1 cellular context compared by ENCODE assay signal in the genomic region with DNA sequence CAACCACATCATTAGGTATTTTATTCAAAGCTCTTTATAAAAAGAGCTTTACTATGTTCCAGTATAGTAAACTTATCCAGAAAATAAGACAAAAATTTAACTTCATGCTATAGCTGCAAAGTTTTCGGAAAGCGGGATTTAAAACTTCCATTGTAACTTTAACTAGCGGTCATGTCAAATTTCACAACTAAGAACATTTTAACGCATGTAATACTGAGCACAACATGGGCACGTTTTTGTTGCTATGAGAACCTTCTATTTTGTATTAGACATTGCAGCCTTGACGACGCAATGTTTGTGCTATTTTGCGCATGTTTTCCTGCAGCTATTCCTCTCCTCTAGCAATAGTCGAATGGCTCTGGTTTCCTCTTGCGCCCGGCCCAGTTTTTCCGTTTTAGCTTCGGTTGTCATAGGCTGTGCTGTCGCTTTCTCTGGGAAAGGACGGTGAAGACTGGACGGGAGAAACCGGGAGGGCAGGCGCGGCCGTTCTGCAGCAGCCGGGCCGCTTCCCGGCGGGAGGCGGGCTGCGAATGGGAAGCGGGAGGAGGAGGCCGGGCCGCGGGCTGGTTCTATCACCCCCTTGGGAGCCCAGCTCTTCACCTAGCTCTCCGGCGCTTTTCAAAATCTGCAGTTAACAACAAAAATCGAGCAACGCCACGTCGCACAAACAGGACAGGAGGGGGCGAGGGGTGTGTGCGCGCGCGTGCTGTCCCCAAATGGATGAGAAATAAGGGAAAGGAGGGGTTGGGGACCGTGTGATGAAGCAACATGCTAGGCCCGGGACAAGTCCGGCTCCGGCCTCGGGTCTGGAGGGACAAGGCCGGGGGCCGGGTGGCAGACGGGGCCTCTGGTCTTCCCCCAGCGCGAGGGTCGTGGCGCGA.
A peak's percentile ranks its signal among the peaks of the same experiment; 100 is the strongest.
TF ChIP-seq lines count a peak whose summit lies in the region.

No MANE protein-coding gene starts in this region.

TF ChIP-seq in HEK293, 187 proteins besides CTCF, POLR2A, EP300 and RAD21 (continued from another document and continues in another):
- TF ChIP-seq, protein P1, sequence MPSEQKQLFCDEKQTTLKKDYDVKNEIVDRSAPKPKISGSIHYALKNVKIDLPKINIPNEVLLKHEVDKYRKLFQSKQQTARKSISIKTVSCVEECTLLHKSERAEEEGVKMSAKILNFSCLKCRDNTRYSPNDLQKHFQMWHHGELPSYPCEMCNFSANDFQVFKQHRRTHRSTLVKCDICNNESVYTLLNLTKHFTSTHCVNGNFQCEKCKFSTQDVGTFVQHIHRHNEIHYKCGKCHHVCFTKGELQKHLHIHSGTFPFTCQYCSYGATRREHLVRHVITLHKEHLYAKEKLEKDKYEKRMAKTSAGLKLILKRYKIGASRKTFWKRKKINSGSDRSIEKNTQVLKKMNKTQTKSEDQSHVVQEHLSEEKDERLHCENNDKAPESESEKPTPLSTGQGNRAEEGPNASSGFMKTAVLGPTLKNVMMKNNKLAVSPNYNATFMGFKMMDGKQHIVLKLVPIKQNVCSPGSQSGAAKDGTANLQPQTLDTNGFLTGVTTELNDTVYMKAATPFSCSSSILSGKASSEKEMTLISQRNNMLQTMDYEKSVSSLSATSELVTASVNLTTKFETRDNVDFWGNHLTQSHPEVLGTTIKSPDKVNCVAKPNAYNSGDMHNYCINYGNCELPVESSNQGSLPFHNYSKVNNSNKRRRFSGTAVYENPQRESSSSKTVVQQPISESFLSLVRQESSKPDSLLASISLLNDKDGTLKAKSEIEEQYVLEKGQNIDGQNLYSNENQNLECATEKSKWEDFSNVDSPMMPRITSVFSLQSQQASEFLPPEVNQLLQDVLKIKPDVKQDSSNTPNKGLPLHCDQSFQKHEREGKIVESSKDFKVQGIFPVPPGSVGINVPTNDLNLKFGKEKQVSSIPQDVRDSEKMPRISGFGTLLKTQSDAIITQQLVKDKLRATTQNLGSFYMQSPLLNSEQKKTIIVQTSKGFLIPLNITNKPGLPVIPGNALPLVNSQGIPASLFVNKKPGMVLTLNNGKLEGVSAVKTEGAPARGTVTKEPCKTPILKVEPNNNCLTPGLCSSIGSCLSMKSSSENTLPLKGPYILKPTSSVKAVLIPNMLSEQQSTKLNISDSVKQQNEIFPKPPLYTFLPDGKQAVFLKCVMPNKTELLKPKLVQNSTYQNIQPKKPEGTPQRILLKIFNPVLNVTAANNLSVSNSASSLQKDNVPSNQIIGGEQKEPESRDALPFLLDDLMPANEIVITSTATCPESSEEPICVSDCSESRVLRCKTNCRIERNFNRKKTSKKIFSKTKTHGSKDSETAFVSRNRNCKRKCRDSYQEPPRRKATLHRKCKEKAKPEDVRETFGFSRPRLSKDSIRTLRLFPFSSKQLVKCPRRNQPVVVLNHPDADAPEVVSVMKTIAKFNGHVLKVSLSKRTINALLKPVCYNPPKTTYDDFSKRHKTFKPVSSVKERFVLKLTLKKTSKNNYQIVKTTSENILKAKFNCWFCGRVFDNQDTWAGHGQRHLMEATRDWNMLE (tag by site-specific recombination; conservative IDR thresholded peaks at IDR 0.05; ENCODE audit: low read depth): peak; percentile 7; the same call in 1 of the 2 replicates
- TF ChIP-seq ZNF302 (tag by site-specific recombination; IDR thresholded peaks at IDR 0.05; ENCODE audit: low read depth): no peak; the same call in 1 of the 2 replicates
- TF ChIP-seq, protein P2, sequence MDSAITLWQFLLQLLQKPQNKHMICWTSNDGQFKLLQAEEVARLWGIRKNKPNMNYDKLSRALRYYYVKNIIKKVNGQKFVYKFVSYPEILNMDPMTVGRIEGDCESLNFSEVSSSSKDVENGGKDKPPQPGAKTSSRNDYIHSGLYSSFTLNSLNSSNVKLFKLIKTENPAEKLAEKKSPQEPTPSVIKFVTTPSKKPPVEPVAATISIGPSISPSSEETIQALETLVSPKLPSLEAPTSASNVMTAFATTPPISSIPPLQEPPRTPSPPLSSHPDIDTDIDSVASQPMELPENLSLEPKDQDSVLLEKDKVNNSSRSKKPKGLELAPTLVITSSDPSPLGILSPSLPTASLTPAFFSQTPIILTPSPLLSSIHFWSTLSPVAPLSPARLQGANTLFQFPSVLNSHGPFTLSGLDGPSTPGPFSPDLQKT (IDR thresholded peaks at IDR 0.05; ENCODE audit: borderline replicate concordance, low read depth, low read length): no peak
- TF ChIP-seq ZNF791 (tag by site-specific recombination; IDR thresholded peaks at IDR 0.05): no peak
- no peak for TF ChIP-seq ZNF214 (tag by site-specific recombination; IDR thresholded peaks at IDR 0.05; ENCODE audit: borderline replicate concordance)
- TF ChIP-seq, protein P3, sequence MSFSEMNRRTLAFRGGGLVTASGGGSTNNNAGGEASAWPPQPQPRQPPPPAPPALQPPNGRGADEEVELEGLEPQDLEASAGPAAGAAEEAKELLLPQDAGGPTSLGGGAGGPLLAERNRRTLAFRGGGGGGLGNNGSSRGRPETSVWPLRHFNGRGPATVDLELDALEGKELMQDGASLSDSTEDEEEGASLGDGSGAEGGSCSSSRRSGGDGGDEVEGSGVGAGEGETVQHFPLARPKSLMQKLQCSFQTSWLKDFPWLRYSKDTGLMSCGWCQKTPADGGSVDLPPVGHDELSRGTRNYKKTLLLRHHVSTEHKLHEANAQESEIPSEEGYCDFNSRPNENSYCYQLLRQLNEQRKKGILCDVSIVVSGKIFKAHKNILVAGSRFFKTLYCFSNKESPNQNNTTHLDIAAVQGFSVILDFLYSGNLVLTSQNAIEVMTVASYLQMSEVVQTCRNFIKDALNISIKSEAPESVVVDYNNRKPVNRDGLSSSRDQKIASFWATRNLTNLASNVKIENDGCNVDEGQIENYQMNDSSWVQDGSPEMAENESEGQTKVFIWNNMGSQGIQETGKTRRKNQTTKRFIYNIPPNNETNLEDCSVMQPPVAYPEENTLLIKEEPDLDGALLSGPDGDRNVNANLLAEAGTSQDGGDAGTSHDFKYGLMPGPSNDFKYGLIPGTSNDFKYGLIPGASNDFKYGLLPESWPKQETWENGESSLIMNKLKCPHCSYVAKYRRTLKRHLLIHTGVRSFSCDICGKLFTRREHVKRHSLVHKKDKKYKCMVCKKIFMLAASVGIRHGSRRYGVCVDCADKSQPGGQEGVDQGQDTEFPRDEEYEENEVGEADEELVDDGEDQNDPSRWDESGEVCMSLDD (tag by site-specific recombination; IDR thresholded peaks at IDR 0.05): peak; percentile 96
- no peak; the same call in 1 of the 2 replicates for TF ChIP-seq ZNF585B (tag by site-specific recombination; IDR thresholded peaks at IDR 0.05)
- no peak for TF ChIP-seq ZNF221 (tag by site-specific recombination; IDR thresholded peaks at IDR 0.05; ENCODE audit: borderline replicate concordance)
- TF ChIP-seq, protein P4, sequence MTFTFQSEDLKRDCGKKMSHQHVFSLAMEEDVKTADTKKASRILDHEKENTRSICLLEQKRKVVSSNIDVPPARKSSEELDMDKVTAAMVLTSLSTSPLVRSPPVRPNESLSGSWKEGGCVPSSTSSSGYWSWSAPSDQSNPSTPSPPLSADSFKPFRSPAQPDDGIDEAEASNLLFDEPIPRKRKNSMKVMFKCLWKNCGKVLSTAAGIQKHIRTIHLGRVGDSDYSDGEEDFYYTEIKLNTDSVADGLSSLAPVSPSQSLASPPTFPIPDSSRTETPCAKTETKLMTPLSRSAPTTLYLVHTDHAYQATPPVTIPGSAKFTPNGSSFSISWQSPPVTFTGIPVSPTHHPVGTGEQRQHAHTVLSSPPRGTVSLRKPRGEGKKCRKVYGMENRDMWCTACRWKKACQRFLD (tag by site-specific recombination; IDR thresholded peaks at IDR 0.05): no peak
- TF ChIP-seq KLF9 (tag by site-specific recombination; IDR thresholded peaks at IDR 0.05; ENCODE audit: low read depth): no peak; the same call in none of the 2 replicates
- TF ChIP-seq, protein P5, sequence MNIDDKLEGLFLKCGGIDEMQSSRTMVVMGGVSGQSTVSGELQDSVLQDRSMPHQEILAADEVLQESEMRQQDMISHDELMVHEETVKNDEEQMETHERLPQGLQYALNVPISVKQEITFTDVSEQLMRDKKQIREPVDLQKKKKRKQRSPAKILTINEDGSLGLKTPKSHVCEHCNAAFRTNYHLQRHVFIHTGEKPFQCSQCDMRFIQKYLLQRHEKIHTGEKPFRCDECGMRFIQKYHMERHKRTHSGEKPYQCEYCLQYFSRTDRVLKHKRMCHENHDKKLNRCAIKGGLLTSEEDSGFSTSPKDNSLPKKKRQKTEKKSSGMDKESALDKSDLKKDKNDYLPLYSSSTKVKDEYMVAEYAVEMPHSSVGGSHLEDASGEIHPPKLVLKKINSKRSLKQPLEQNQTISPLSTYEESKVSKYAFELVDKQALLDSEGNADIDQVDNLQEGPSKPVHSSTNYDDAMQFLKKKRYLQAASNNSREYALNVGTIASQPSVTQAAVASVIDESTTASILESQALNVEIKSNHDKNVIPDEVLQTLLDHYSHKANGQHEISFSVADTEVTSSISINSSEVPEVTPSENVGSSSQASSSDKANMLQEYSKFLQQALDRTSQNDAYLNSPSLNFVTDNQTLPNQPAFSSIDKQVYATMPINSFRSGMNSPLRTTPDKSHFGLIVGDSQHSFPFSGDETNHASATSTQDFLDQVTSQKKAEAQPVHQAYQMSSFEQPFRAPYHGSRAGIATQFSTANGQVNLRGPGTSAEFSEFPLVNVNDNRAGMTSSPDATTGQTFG (tag by site-specific recombination; IDR thresholded peaks at IDR 0.05; ENCODE audit: borderline replicate concordance): no peak
- peak; percentile 94; the same call in 1 of the 2 replicates for TF ChIP-seq ZNF660 (tag by site-specific recombination; IDR thresholded peaks at IDR 0.05)
- TF ChIP-seq ZNF391 (tag by site-specific recombination; IDR thresholded peaks at IDR 0.05; ENCODE audit: borderline replicate concordance, low read depth): 0 out of 2 replicates have a peak, but pooled peaks have one; percentile 52
- peak; percentile 99 for TF ChIP-seq ZNF600 (tag by site-specific recombination; IDR thresholded peaks at IDR 0.05)
- no peak for TF ChIP-seq ZNF473 (tag by site-specific recombination; IDR thresholded peaks at IDR 0.05)
- peak; percentile 78; the same call in 1 of the 2 replicates for TF ChIP-seq ZNF121 (tag by site-specific recombination; IDR thresholded peaks at IDR 0.05)
- no peak for TF ChIP-seq OSR2 (tag by site-specific recombination; IDR thresholded peaks at IDR 0.05)
- TF ChIP-seq ZNF571 (tag by site-specific recombination; IDR thresholded peaks at IDR 0.05): no peak
- no peak for TF ChIP-seq ZNF114 (tag by site-specific recombination; IDR thresholded peaks at IDR 0.05)
- no peak for TF ChIP-seq HOXA7 (CRISPR knock-in tag; IDR thresholded peaks at IDR 0.05; ENCODE audit: borderline replicate concordance)
- TF ChIP-seq ZBTB8A (tag by site-specific recombination; IDR thresholded peaks at IDR 0.05): peak; percentile 27; the same call in 1 of the 2 replicates
- TF ChIP-seq ZNF623 (tag by site-specific recombination; IDR thresholded peaks at IDR 0.05): peak; percentile 19; the same call in 1 of the 2 replicates
- no peak for TF ChIP-seq ZNF274 (IDR thresholded peaks at IDR 0.05; ENCODE audit: low read length)
- no peak for TF ChIP-seq ZNF274 (tag by site-specific recombination; IDR thresholded peaks at IDR 0.05; ENCODE audit: borderline replicate concordance)
- no peak for TF ChIP-seq SALL2 (tag by site-specific recombination; IDR thresholded peaks at IDR 0.05; ENCODE audit: borderline replicate concordance)
- no peak for TF ChIP-seq ZNF621 (tag by site-specific recombination; IDR thresholded peaks at IDR 0.05)
- TF ChIP-seq, protein P6, sequence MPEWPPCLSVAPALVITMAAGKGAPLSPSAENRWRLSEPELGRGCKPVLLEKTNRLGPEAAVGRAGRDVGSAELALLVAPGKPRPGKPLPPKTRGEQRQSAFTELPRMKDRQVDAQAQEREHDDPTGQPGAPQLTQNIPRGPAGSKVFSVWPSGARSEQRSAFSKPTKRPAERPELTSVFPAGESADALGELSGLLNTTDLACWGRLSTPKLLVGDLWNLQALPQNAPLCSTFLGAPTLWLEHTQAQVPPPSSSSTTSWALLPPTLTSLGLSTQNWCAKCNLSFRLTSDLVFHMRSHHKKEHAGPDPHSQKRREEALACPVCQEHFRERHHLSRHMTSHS (tag by site-specific recombination; IDR thresholded peaks at IDR 0.05): no peak
- TF ChIP-seq ZNF416 (tag by site-specific recombination; IDR thresholded peaks at IDR 0.05): no peak
- TF ChIP-seq RBAK (tag by site-specific recombination; IDR thresholded peaks at IDR 0.05): no peak
- no peak for TF ChIP-seq ZNF211 (tag by site-specific recombination; IDR thresholded peaks at IDR 0.05; ENCODE audit: low read depth)
- TF ChIP-seq, protein P7, sequence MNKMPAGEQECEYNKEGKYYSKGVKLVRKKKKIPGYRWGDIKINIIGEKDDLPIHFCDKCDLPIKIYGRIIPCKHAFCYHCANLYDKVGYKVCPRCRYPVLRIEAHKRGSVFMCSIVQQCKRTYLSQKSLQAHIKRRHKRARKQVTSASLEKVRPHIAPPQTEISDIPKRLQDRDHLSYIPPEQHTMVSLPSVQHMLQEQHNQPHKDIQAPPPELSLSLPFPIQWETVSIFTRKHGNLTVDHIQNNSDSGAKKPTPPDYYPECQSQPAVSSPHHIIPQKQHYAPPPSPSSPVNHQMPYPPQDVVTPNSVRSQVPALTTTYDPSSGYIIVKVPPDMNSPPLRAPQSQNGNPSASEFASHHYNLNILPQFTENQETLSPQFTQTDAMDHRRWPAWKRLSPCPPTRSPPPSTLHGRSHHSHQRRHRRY (tag by site-specific recombination; IDR thresholded peaks at IDR 0.05): no peak
- TF ChIP-seq ZNF266 (tag by site-specific recombination; IDR thresholded peaks at IDR 0.05; ENCODE audit: low read depth): no peak
- TF ChIP-seq OVOL3 (tag by site-specific recombination; IDR thresholded peaks at IDR 0.05): no peak
- TF ChIP-seq KLF7 (tag by site-specific recombination; IDR thresholded peaks at IDR 0.05; ENCODE audit: borderline replicate concordance): peak; percentile 74; the same call in 1 of the 2 replicates
- no peak for TF ChIP-seq ZNF626 (tag by site-specific recombination; IDR thresholded peaks at IDR 0.05)
- TF ChIP-seq GLIS2 (tag by site-specific recombination; IDR thresholded peaks at IDR 0.05): peak; percentile 82
- TF ChIP-seq, protein P8, sequence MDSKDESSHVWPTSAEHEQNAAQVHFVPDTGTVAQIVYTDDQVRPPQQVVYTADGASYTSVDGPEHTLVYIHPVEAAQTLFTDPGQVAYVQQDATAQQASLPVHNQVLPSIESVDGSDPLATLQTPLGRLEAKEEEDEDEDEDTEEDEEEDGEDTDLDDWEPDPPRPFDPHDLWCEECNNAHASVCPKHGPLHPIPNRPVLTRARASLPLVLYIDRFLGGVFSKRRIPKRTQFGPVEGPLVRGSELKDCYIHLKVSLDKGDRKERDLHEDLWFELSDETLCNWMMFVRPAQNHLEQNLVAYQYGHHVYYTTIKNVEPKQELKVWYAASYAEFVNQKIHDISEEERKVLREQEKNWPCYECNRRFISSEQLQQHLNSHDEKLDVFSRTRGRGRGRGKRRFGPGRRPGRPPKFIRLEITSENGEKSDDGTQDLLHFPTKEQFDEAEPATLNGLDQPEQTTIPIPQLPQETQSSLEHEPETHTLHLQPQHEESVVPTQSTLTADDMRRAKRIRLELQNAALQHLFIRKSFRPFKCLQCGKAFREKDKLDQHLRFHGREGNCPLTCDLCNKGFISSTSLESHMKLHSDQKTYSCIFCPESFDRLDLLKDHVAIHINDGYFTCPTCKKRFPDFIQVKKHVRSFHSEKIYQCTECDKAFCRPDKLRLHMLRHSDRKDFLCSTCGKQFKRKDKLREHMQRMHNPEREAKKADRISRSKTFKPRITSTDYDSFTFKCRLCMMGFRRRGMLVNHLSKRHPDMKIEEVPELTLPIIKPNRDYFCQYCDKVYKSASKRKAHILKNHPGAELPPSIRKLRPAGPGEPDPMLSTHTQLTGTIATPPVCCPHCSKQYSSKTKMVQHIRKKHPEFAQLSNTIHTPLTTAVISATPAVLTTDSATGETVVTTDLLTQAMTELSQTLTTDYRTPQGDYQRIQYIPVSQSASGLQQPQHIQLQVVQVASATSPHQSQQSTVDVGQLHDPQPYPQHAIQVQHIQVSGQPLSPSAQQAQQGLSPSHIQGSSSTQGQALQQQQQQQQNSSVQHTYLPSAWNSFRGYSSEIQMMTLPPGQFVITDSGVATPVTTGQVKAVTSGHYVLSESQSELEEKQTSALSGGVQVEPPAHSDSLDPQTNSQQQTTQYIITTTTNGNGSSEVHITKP (tag by site-specific recombination; IDR thresholded peaks at IDR 0.05): peak; percentile 69
